ENCODE assay signal across 8 cellular contexts in the genomic region with DNA sequence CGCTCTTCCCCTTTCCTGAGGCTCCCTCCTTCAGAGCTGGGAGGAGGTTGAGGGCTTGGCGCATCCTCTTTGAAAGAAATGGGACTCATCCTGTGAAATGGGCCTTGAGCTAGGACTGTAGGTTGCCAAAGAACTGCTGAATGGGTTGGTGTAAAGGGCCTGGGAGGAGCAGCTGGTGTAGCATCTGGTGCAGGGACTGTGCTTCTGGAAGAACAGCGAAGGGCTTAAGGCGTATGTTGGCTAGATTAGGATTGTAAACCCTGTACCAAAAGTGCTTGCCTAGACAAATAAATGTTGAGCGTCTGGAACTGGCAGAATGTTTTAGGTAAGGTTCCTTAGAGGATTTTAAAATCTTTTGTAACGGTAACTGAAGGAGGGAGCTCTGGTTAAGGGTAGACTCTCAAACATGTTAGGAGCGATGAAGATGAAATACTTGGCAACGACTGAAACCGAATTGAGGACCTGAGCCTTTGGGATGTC. TPM values are rescaled to one million over a fixed set of nuclear protein-coding genes. Genes with fewer than 3 reads are reported as not detected.
DNase-seq lines count a peak whose midpoint lies in the region; ATAC-seq and TF ChIP-seq lines count a peak whose summit lies in the region.

No MANE protein-coding gene starts in this region.

- H3K4me1 ChIP-seq in heart right ventricle, result peaks cover 5 to 63% (median 48%) of the 10 kb centered on the region in 9 donors

- TF ChIP-seq CTCF in GM06990 (IDR thresholded peaks at IDR 0.05; ENCODE audit: insufficient read depth, low read length, poor library complexity, severe bottlenecking) (no peak), heart right ventricle (IDR thresholded peaks at IDR 0.05) (no peak), retinal pigment epithelial cell (conservative IDR thresholded peaks at IDR 0.05; ENCODE audit: low read depth, low read length) (no peak)

- no peaks in the 10 kb centered on the region for H3K27me3 ChIP-seq in GM06990 (replicated peaks; ENCODE audit: control insufficient read depth, insufficient read depth, low read length)
- no peaks in the 10 kb centered on the region for H3K27me3 ChIP-seq in heart right ventricle

- H3K27ac ChIP-seq in heart right ventricle, result peak overlapping the region; percentile 90 to 100 (median 96)

- H3K27ac Mint-ChIP-seq in IgD-negative memory B cell, result peak overlapping the region; percentile 99 to 100 (median 100)
- peak overlapping the region; percentile 100 for H3K27ac Mint-ChIP-seq in activated T-cell treated with anti-CD3 and anti-CD28 coated beads, Interleukin-2, amount 50 U/mL, for 72 hours

- intact Hi-C loops in heart right ventricle (cut with DNase I), result loop anchor here in 1 of 10 donors (2.0 kb wide), 1 partner anchor 20 kb away; no protein-coding TSS in a partner anchor

- peak overlapping the region; percentile 98 to 100 (median 100) for H3K4me3 Mint-ChIP-seq in IgD-negative memory B cell
- peak overlapping the region; percentile 99 for H3K4me3 Mint-ChIP-seq in activated T-cell treated with anti-CD3 and anti-CD28 coated beads, Interleukin-2, amount 50 U/mL, for 72 hours

- H3K9me3 Mint-ChIP-seq in IgD-negative memory B cell, result peaks cover 0 to 3% (median 0%) of the 10 kb centered on the region in 3 donors
- H3K9me3 Mint-ChIP-seq in activated T-cell treated with anti-CD3 and anti-CD28 coated beads, Interleukin-2, amount 50 U/mL, for 72 hours, result peaks cover 4 to 5% of the 10 kb centered on the region in 2 donors

- H3K36me3 ChIP-seq in GM06990 (ENCODE audit: control insufficient read depth, insufficient read depth, low read length), result no peaks in the 10 kb centered on the region
- no peaks in the 10 kb centered on the region for H3K36me3 ChIP-seq in heart right ventricle

- peaks cover 25 to 43% (median 42%) of the 10 kb centered on the region in 3 donors for H3K4me1 Mint-ChIP-seq in IgD-negative memory B cell
- H3K4me1 Mint-ChIP-seq in activated T-cell treated with anti-CD3 and anti-CD28 coated beads, Interleukin-2, amount 50 U/mL, for 72 hours (ENCODE audit: low read depth), result peaks cover 51% of the 10 kb centered on the region

- H3K9me3 ChIP-seq in heart right ventricle, result peaks cover 0 to 11% (median 6%) of the 10 kb centered on the region in 11 donors

- H3K36me3 Mint-ChIP-seq in IgD-negative memory B cell, result peaks cover 6% of the 10 kb centered on the region
- H3K36me3 Mint-ChIP-seq in activated T-cell treated with anti-CD3 and anti-CD28 coated beads, Interleukin-2, amount 50 U/mL, for 72 hours (ENCODE audit: insufficient read depth in 2 of 2), result peaks cover 18 to 25% of the 10 kb centered on the region in 2 donors

- DNase-seq in GM06990 (ENCODE audit: extremely low read depth, insufficient read length), result no peak
- peak in 1 of 2 donors; percentile 14 for DNase-seq in activated T-cell treated with anti-CD3 and anti-CD28 coated beads, Interleukin-2, amount 50 U/mL, for 72 hours
- no peak for DNase-seq in heart right ventricle
- no peak for DNase-seq in retinal pigment epithelial cell (ENCODE audit: low read depth)
- DNase-seq in NCI-H2029 treated with DMSO at 0.1 percent for 48 hours (lab: John Stamatoyannopoulos, UW), result no peak
- DNase-seq in SK-N-DZ (ENCODE audit: low spot score), result no peak

- H3K4me3 ChIP-seq in GM06990 (replicated peaks; ENCODE audit: low read depth, low read length) (peak overlapping the region; percentile 92), heart right ventricle (peak overlapping the region; percentile 47 to 97 (median 80)), retinal pigment epithelial cell (ENCODE audit: low read length) (peak overlapping the region; percentile 98)

- no peaks in the 10 kb centered on the region for H3K27me3 Mint-ChIP-seq in IgD-negative memory B cell
- no peaks in the 10 kb centered on the region for H3K27me3 Mint-ChIP-seq in activated T-cell treated with anti-CD3 and anti-CD28 coated beads, Interleukin-2, amount 50 U/mL, for 72 hours (ENCODE audit: low read depth)

- WGBS in heart right ventricle, 2 donors, result 0 to 1% methylated on average over 9 of the region's 9 CpGs

- ATAC-seq in GM21529 (IDR thresholded peaks at IDR 0.05; ENCODE audit: unreplicated experiment) (peak; percentile 34), heart right ventricle (peak in 6 of 8 donors; percentile 8 to 38 (median 27))
- ATAC-seq in activated T-cell treated with anti-CD3 and anti-CD28 coated beads, Interleukin-2, amount 50 U/mL, for 72 hours (replicated peaks in 1 of 2), result peak; percentile 2 to 6

RNA-seq across cellular contexts. Expression of gene STAM, which starts 0.6 kb away (rescaled TPM):
- polyA plus RNA-seq in IgD-negative memory B cell (6.5 TPM), heart right ventricle (10 to 100 TPM in 1 of 2 donors, 1 to 10 TPM in 1; 9.9 to 10.7 TPM)
- 10 to 100 TPM; 33.3 to 36.5 TPM for total RNA-seq in activated T-cell treated with anti-CD3 and anti-CD28 coated beads, Interleukin-2, amount 50 U/mL, for 72 hours
- 10 to 100 TPM; 22.8 to 43.5 (median 31.8) TPM for total RNA-seq in heart right ventricle
- polyA plus RNA-seq in SK-N-DZ (2014; cell fraction: cytosol; rRNA removed), result 15.4 and 18.8 TPM in 2 replicates
- 8.8 and 10.8 TPM in 2 replicates for polyA plus RNA-seq in SK-N-DZ (2014; cell fraction: nucleus; rRNA removed)

RNA-seq across cellular contexts. Expression of gene HACD1, which starts 27.4 kb away (rescaled TPM):
- polyA plus RNA-seq in IgD-negative memory B cell (not detected), heart right ventricle (100 to 1,000 TPM; 109 to 242 TPM)
- 1 to 10 TPM; 4.2 to 5.4 TPM for total RNA-seq in activated T-cell treated with anti-CD3 and anti-CD28 coated beads, Interleukin-2, amount 50 U/mL, for 72 hours
- 100 to 1,000 TPM; 133 to 227 (median 170) TPM for total RNA-seq in heart right ventricle
- polyA plus RNA-seq in SK-N-DZ (2014; cell fraction: cytosol; rRNA removed), result 8.4 and 10.0 TPM in 2 replicates
- 9.9 and 10.8 TPM in 2 replicates for polyA plus RNA-seq in SK-N-DZ (2014; cell fraction: nucleus; rRNA removed)

Comparison
In these comparisons a context has a peak if more than half of its experiments do, and no peak if none do; other contexts are left out.
1. RNA of gene HACD1, which starts 27.4 kb away (total RNA-seq): 133 to 227 TPM in heart right ventricle; 4.2 to 5.4 TPM in activated T-cell treated with anti-CD3 and anti-CD28 coated beads, Interleukin-2, amount 50 U/mL, for 72 hours; every median in the first group is over 10 times any median in the second.
2. Peak in every context shown above with its lines, with median percentiles within 50 percentile points of each other: H3K4me3 ChIP-seq and ATAC-seq.